ENCODE assay signal across 18 cellular contexts in genomic region chr1:244164563-244164890, GRCh38.
A peak's percentile ranks its signal among the peaks of the same experiment; 100 is the strongest.
DNase-seq lines count a peak whose midpoint lies in the region; ATAC-seq, FAIRE-seq and TF ChIP-seq lines count a peak whose summit lies in the region.
"Had no signal": no experiment of that assay in that cellular context is flagged by ENCODE, and none has a peak within 500 bp of the region (broad histone marks: within the 10 kb centered on the region; RNA-seq: fewer than 3 reads in every experiment).

No MANE protein-coding gene starts in this region.

- H3K4me3 Mint-ChIP-seq in astrocyte (ENCODE audit: unreplicated experiment) = no peak overlapping the region
- H3K4me3 Mint-ChIP-seq in stimulated activated memory B cell treated with anti-CD40 and anti-IgM and Interleukin-4, amounts not matched to agents 10 μg/mL and 1 μg/mL and 100 μg/mL, for 72 hours = no peak overlapping the region
- H3K4me3 Mint-ChIP-seq: effector memory CD8-positive, alpha-beta T cell; natural killer cell treated with Interleukin-12 subunit alpha and Interleukin-12 subunit beta and Interleukin-15 and Interleukin-18, amount 100 ng/mL, for 72 hours had no signal

- no peak overlapping the region for H2AFZ ChIP-seq in HepG2 (ENCODE audit: low read length)
- H2AFZ ChIP-seq in astrocyte (ENCODE audit: low read depth, low read length) = no peak overlapping the region

- H3K27ac ChIP-seq in right lobe of liver (peak overlapping the region in 2 of 3 donors; percentile 14 to 17), HepG2 (ENCODE audit: extremely low read length, insufficient read depth, low read length) (no peak overlapping the region), astrocyte (ENCODE audit: low read depth, low read length) (peak overlapping the region; percentile 86), mesodermal cell (ENCODE audit: low read depth, low read length, severe bottlenecking) (peak overlapping the region; percentile 99)

- no TSS peak for BruUV-seq in HepG2 (replicated peaks; lab: Mats Ljungman, UMichigan)

- intact Hi-C loops in right lobe of liver (cut with DNase I) = no loop called here
- intact Hi-C loops in HepG2 (cut with micrococcal nuclease; ENCODE audit: unreplicated experiment) = no loop called here

- DNase-seq in right lobe of liver = no peak
- no peak for DNase-seq in HepG2 (ENCODE audit: low spot score)
- no peak for DNase-seq in astrocyte (ENCODE audit: low read depth)
- no peak for DNase-seq in HCEC 1CT
- no peak for DNase-seq in stimulated activated CD4-positive, alpha-beta T cell treated with anti-CD3 and anti-CD28 coated beads, Interleukin-2, amount 100 ng/mL, for 24 hours
- no peak for DNase-seq in MV-4-11 (lab: John Stamatoyannopoulos, UW)
- DNase-seq: adrenal gland; AML-193; effector memory CD8-positive, alpha-beta T cell; NCI-H1417 treated with DMSO at 0.1 percent for 48 hours; NCI-H446 treated with DMSO at 0.1 percent for 48 hours; stimulated activated CD4-positive, alpha-beta T cell treated with anti-CD3 and anti-CD28 coated beads, Interleukin-1b, Interleukin-23, amount 100 ng/mL, for 48 hours; substantia nigra had no signal

- no peak overlapping the region for H3K4me2 ChIP-seq in HepG2 (ENCODE audit: low read depth, low read length)
- peak overlapping the region; percentile 85 for H3K4me2 ChIP-seq in astrocyte (ENCODE audit: low read length)

- in situ Hi-C loops in HepG2 (cut with HindIII; ENCODE audit: extremely low pct_ligation_motif_present, low pct_unique_long_range_greater_than_20kb) = no loop called here

- H3K9me3 ChIP-seq in right lobe of liver = no peaks in the 10 kb centered on the region
- no peaks in the 10 kb centered on the region for H3K9me3 ChIP-seq in HepG2 (ENCODE audit: low read length)
- H3K9me3 ChIP-seq in astrocyte (ENCODE audit: insufficient read depth, low read depth, low read length) = no peaks in the 10 kb centered on the region
- no peaks in the 10 kb centered on the region for H3K9me3 ChIP-seq in mesodermal cell (ENCODE audit: control insufficient read depth, low read length)
- H3K9me3 ChIP-seq: adrenal gland, Caco-2 had no signal

- 87% methylated on average over 3 of the region's 3 CpGs for WGBS in right lobe of liver (ENCODE audit: insufficient coverage, low coverage, low lambda C conversion rate, missing lambda C conversion rate)
- 4% methylated on average over 3 of the region's 3 CpGs for WGBS in HepG2 (ENCODE audit: low lambda C conversion rate)
- 88 to 92% methylated on average over 3 of the region's 3 CpGs for WGBS in mesodermal cell (ENCODE audit: insufficient coverage in 2 of 2), 2 experiments

- POLR2A ChIA-PET in HepG2 (lab: Yijun Ruan, JAX) = no interaction called here

- no peaks in the 10 kb centered on the region for H3K36me3 Mint-ChIP-seq in astrocyte (ENCODE audit: low read depth, unreplicated experiment)
- no peaks in the 10 kb centered on the region for H3K36me3 Mint-ChIP-seq in stimulated activated memory B cell treated with anti-CD40 and anti-IgM and Interleukin-4, amounts not matched to agents 10 μg/mL and 1 μg/mL and 100 μg/mL, for 72 hours
- H3K36me3 Mint-ChIP-seq: natural killer cell treated with Interleukin-12 subunit alpha and Interleukin-12 subunit beta and Interleukin-15 and Interleukin-18, amount 100 ng/mL, for 72 hours had no signal

- no peaks in the 10 kb centered on the region for H3K27me3 ChIP-seq in right lobe of liver
- no peaks in the 10 kb centered on the region for H3K27me3 ChIP-seq in HepG2 (ENCODE audit: control insufficient read depth in 1 of 2, insufficient read depth in 2 of 2, low read length in 2 of 2)
- H3K27me3 ChIP-seq in astrocyte (ENCODE audit: insufficient read depth, low read length) = no peaks in the 10 kb centered on the region
- H3K27me3 ChIP-seq: adrenal gland had no signal

- H3K27me3 Mint-ChIP-seq in astrocyte (ENCODE audit: low read depth, unreplicated experiment) = no peaks in the 10 kb centered on the region
- no peaks in the 10 kb centered on the region for H3K27me3 Mint-ChIP-seq in stimulated activated memory B cell treated with anti-CD40 and anti-IgM and Interleukin-4, amounts not matched to agents 10 μg/mL and 1 μg/mL and 100 μg/mL, for 72 hours

- H3K9ac ChIP-seq in HepG2 (ENCODE audit: insufficient read depth, low read depth, low read length) = no peak overlapping the region
- no peak overlapping the region for H3K9ac ChIP-seq in astrocyte (ENCODE audit: low read length)

- TF ChIP-seq EP300 in HepG2 (IDR thresholded peaks at IDR 0.05; ENCODE audit: low read depth in 2 of 2, low read length in 2 of 2) (no peak), HepG2 (CRISPR knock-in tag; IDR thresholded peaks at IDR 0.05; ENCODE audit: borderline replicate concordance) (no peak)

- FAIRE-seq in HepG2 (lab: Jason Lieb, UNC) (no peak), astrocyte (lab: Jason Lieb, UNC) (no peak)

- H3K4me3 ChIP-seq in right lobe of liver (no peak overlapping the region), HepG2 (replicated peaks in 1 of 3; ENCODE audit: insufficient read depth in 1 of 3, low read depth in 2 of 3, low read length in 3 of 3) (no peak overlapping the region), astrocyte (ENCODE audit: insufficient read depth, low read depth, low read length) (no peak overlapping the region), mesodermal cell (ENCODE audit: extremely low read depth, insufficient read depth, low read length, poor library complexity, severe bottlenecking) (no peak overlapping the region)
- H3K4me3 ChIP-seq: adrenal gland had no signal

- no peak overlapping the region for H3K27ac Mint-ChIP-seq in astrocyte (ENCODE audit: unreplicated experiment)
- H3K27ac Mint-ChIP-seq in stimulated activated memory B cell treated with anti-CD40 and anti-IgM and Interleukin-4, amounts not matched to agents 10 μg/mL and 1 μg/mL and 100 μg/mL, for 72 hours = no peak overlapping the region
- H3K27ac Mint-ChIP-seq: effector memory CD8-positive, alpha-beta T cell; natural killer cell treated with Interleukin-12 subunit alpha and Interleukin-12 subunit beta and Interleukin-15 and Interleukin-18, amount 100 ng/mL, for 72 hours had no signal

- H3K4me1 Mint-ChIP-seq in astrocyte (ENCODE audit: low read depth, unreplicated experiment) = peaks cover 17% of the 10 kb centered on the region
- no peaks in the 10 kb centered on the region for H3K4me1 Mint-ChIP-seq in stimulated activated memory B cell treated with anti-CD40 and anti-IgM and Interleukin-4, amounts not matched to agents 10 μg/mL and 1 μg/mL and 100 μg/mL, for 72 hours

- H3K4me1 ChIP-seq in right lobe of liver (no peaks in the 10 kb centered on the region), HepG2 (ENCODE audit: insufficient read depth, low read length) (no peaks in the 10 kb centered on the region), astrocyte (ENCODE audit: insufficient read depth, low read length) (peaks cover 21% of the 10 kb centered on the region), mesodermal cell (ENCODE audit: control insufficient read depth, insufficient read depth, low read length, poor library complexity, severe bottlenecking) (peaks cover 38% of the 10 kb centered on the region)

- H4K20me1 ChIP-seq in HepG2 (ENCODE audit: insufficient read depth, low read length) (no peaks in the 10 kb centered on the region), astrocyte (ENCODE audit: insufficient read depth, low read length) (no peaks in the 10 kb centered on the region)

- TF ChIP-seq CTCF in right lobe of liver (IDR thresholded peaks at IDR 0.05) = no peak
- TF ChIP-seq CTCF in HepG2 (CRISPR knock-in tag; IDR thresholded peaks at IDR 0.05) = no peak
- TF ChIP-seq CTCF in astrocyte (IDR thresholded peaks at IDR 0.05; ENCODE audit: insufficient read depth, low read depth, low read length) = no peak

- TF ChIP-seq POLR2A in right lobe of liver (IDR thresholded peaks at IDR 0.05) = no peak
- TF ChIP-seq POLR2A in HepG2 (IDR thresholded peaks at IDR 0.05; ENCODE audit: insufficient read depth in 1 of 2, low read depth in 2 of 2, low read length in 2 of 2) = no peak

- H3K9me3 Mint-ChIP-seq in astrocyte (ENCODE audit: unreplicated experiment) = no peaks in the 10 kb centered on the region
- H3K9me3 Mint-ChIP-seq in stimulated activated memory B cell treated with anti-CD40 and anti-IgM and Interleukin-4, amounts not matched to agents 10 μg/mL and 1 μg/mL and 100 μg/mL, for 72 hours = no peaks in the 10 kb centered on the region
- H3K9me3 Mint-ChIP-seq: effector memory CD8-positive, alpha-beta T cell; natural killer cell treated with Interleukin-12 subunit alpha and Interleukin-12 subunit beta and Interleukin-15 and Interleukin-18, amount 100 ng/mL, for 72 hours had no signal

- CTCF ChIA-PET in HepG2 (lab: Yijun Ruan, JAX; ENCODE audit: low intra/inter-chr PET ratio, low total read pairs) = no interaction called here

- ATAC-seq in right lobe of liver (no peak), HepG2 (no peak)
- ATAC-seq in stimulated activated memory B cell treated with anti-CD40 and anti-IgM and Interleukin-4, amounts not matched to agents 10 μg/mL and 1 μg/mL and 100 μg/mL, for 72 hours = no peak
- ATAC-seq: activated CD4-positive, CD25-positive, alpha-beta regulatory T cell treated with anti-CD3 and anti-CD28 coated beads, Interleukin-2, amount 50 U/mL, for 24 hours; effector memory CD8-positive, alpha-beta T cell; natural killer cell treated with Interleukin-12 subunit alpha and Interleukin-12 subunit beta and Interleukin-15 and Interleukin-18, amount 100 ng/mL, for 72 hours had no signal

- H3K79me2 ChIP-seq in HepG2 (ENCODE audit: insufficient read depth, low read length) (no peaks in the 10 kb centered on the region), astrocyte (ENCODE audit: insufficient read depth, low read length) (no peaks in the 10 kb centered on the region)

- H3K36me3 ChIP-seq in right lobe of liver (no peaks in the 10 kb centered on the region), HepG2 (replicated peaks in 1 of 2; ENCODE audit: control insufficient read depth in 1 of 2, insufficient read depth in 2 of 2, low read length in 2 of 2) (no peaks in the 10 kb centered on the region), astrocyte (ENCODE audit: insufficient read depth, low read length) (no peaks in the 10 kb centered on the region), mesodermal cell (ENCODE audit: control insufficient read depth, insufficient read depth, low read length) (no peaks in the 10 kb centered on the region)
- H3K36me3 ChIP-seq: adrenal gland had no signal

- TF ChIP-seq RAD21 in HepG2 (CRISPR knock-in tag; IDR thresholded peaks at IDR 0.05) = no peak

TF ChIP-seq in HepG2, 621 proteins besides CTCF, POLR2A, EP300 and RAD21 (continues in another document):
- TF ChIP-seq ZNF431 (CRISPR knock-in tag; IDR thresholded peaks at IDR 0.05; ENCODE audit: borderline replicate concordance, low read depth) = no peak
- no peak for TF ChIP-seq SP4 (CRISPR knock-in tag; IDR thresholded peaks at IDR 0.05)
- no peak for TF ChIP-seq THAP8 (CRISPR knock-in tag; IDR thresholded peaks at IDR 0.05; ENCODE audit: borderline replicate concordance)
- no peak for TF ChIP-seq ZNF496 (CRISPR knock-in tag; IDR thresholded peaks at IDR 0.05; ENCODE audit: insufficient replicate concordance)
- TF ChIP-seq SP2 (CRISPR knock-in tag; IDR thresholded peaks at IDR 0.05) = no peak
